12 cellular contexts compared by ENCODE assay signal in the genomic region with DNA sequence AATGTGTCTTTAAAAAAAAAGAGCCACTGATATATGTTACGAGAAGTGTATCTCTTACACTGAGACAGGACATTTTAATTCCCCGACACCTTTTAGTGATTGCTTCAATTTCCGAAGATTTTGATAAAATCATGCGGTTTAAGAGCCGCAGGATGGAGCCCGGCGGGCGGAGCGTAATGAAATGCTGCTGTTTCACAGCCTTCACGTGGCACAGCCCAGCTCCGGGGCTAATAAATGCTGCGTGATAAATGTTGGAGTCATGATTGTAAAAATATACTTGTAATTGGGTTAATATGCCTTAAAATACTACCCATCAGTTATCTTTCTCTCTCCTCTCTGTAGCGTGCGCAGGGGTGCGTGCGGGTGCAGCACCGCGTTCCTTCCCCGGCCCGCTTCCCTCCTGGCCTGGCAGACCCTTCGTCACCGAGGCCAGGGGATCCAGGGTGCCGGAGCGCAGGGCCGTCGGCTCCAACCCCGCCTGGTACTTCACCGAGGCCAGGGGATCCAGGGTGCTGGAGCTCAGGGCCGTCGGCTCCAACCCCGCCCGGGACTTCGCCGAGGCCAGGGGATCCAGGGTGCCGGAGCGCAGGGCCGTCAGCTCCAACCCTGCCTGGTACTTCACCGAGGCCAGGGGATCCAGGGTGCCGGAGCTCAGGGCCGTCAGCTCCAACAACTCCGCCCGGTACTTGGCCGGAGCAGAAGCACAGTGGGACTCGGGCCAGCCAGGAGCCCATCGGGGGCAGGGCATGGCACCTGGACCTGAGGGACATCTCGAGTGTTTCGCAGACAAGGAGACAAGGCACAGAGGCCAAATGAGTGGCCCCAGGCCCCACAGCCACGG.
"Had no signal": no experiment of that assay in that cellular context is flagged by ENCODE, and none has a peak within 500 bp of the region (broad histone marks: within the 10 kb centered on the region; RNA-seq: fewer than 3 reads in every experiment).

No MANE protein-coding gene starts in this region.

- H3K4me3 ChIP-seq: body of pancreas, stomach had no signal

- H3K9me3 ChIP-seq: body of pancreas, stomach had no signal

- H3K27me3 ChIP-seq: body of pancreas had no signal

- H3K4me1 ChIP-seq: body of pancreas, stomach had no signal

- DNase-seq: activated CD4-positive, alpha-beta T cell treated with anti-CD3 and anti-CD28 coated beads, Interleukin-2, amount 50 U/mL, for 4 hours; activated naive CD4-positive, alpha-beta T cell; activated naive CD8-positive, alpha-beta T cell treated with anti-CD3 and anti-CD28 coated beads for 36 hours; amniotic stem cell; body of pancreas; caudate nucleus; kidney glomerular epithelial cell; stimulated activated CD4-positive, alpha-beta T cell treated with anti-CD3 and anti-CD28 coated beads, Interleukin-2, amount 100 ng/mL, for 48 hours; stomach; SW 1271; trophoblast cell had no signal

- H3K36me3 ChIP-seq: stomach had no signal

- ATAC-seq: body of pancreas; natural killer cell treated with Interleukin-12 subunit alpha and Interleukin-12 subunit beta and Interleukin-15 and Interleukin-18, amount 100 ng/mL, for 72 hours had no signal

- H3K27ac ChIP-seq: body of pancreas, stomach had no signal
